29 cellular contexts compared by ENCODE assay signal in the genomic region with DNA sequence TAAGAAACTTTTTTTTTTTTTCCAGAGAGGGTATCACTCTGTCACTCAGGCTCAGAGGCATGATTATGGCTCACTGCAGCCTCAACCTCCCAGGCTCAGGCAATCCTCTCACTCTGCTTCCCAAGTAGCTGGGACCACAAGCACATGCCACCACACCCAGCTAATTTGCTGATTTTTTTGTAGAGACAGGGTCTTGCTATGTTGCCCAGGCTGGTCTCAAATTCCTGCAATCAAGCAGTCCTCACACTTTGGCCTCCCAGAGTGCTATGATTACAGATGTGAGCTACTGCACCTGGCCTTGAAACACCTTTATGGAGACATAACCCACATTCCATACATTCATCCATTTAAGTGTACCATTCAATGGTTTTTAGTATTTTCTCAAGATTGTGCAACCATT.
"Had no signal": no experiment of that assay in that cellular context is flagged by ENCODE, and none has a peak within 500 bp of the region (broad histone marks: within the 10 kb centered on the region; RNA-seq: fewer than 3 reads in every experiment).

No MANE protein-coding gene starts in this region.

- H3K4me3 ChIP-seq: psoas muscle, skin epidermis, smooth muscle cell, spleen, suprapubic skin, testis, tibial artery, transverse colon, upper lobe of right lung, uterus had no signal

- H2AFZ ChIP-seq: parathyroid adenoma had no signal

- H3K9ac ChIP-seq: parathyroid adenoma had no signal

- H3K4me2 ChIP-seq: smooth muscle cell had no signal

- H3K27me3 ChIP-seq: neutrophil, spleen, suprapubic skin, testis, tibial artery, transverse colon, upper lobe of right lung, uterus had no signal

- H3K4me1 ChIP-seq: parathyroid adenoma, psoas muscle, spleen, suprapubic skin, testis, tibial artery, transverse colon, upper lobe of right lung, uterus had no signal

- ATAC-seq: naive thymus-derived CD8-positive, alpha-beta T cell; natural killer cell treated with Interleukin-12 subunit alpha and Interleukin-12 subunit beta and Interleukin-15 and Interleukin-18, amount 100 ng/mL, for 72 hours; psoas muscle; right cardiac atrium; sciatic nerve; stimulated activated memory B cell treated with anti-CD40 and anti-IgM and Interleukin-4, amounts not matched to agents 10 μg/mL and 1 μg/mL and 100 μg/mL, for 72 hours; stimulated activated naive CD8-positive, alpha-beta T cell treated with anti-CD3 and anti-CD28 coated beads, Interleukin-15, amount 100 ng/mL, for 72 hours; stimulated activated naive CD8-positive, alpha-beta T cell treated with anti-CD3 and anti-CD28 coated beads, Interleukin-15, Interleukin-2, amounts not matched to agents 100 U/mL and 50 U/mL, for 24 hours; upper lobe of right lung had no signal

- H3K36me3 ChIP-seq: uterus had no signal

- H3K79me2 ChIP-seq: parathyroid adenoma had no signal

- DNase-seq: naive thymus-derived CD8-positive, alpha-beta T cell; nephron progenitor cell; nucleus accumbens; posterior cingulate gyrus; psoas muscle; right cardiac atrium; spleen; stimulated activated CD4-positive, alpha-beta T cell treated with anti-CD3 and anti-CD28 coated beads, Interleukin-12 subunit alpha, Interleukin-12 subunit beta, amount 100 ng/mL, for 4 hours; stimulated activated CD4-positive, alpha-beta T cell treated with anti-CD3 and anti-CD28 coated beads, Interleukin-1b, Interleukin-23, amount 100 ng/mL, for 48 hours; stimulated activated CD4-positive, alpha-beta T cell treated with anti-CD3 and anti-CD28 coated beads, Interleukin-4, amount 100 ng/mL, for 1 hour; stimulated activated CD4-positive, alpha-beta T cell treated with anti-CD3 and anti-CD28 coated beads, Interleukin-4, amount 100 ng/mL, for 4 hours; stimulated activated CD8-positive, alpha-beta memory T cell treated with anti-CD3 and anti-CD28 coated beads, Interleukin-4, amount 100 ng/mL, for 48 hours; stimulated activated naive CD4-positive, alpha-beta T cell; stimulated activated naive CD8-positive, alpha-beta T cell treated with anti-CD3 and anti-CD28 coated beads, Interleukin-15, amount 100 ng/mL, for 72 hours; stimulated activated naive CD8-positive, alpha-beta T cell treated with anti-CD3 and anti-CD28 coated beads, Interleukin-15, Interleukin-2, amounts not matched to agents 100 U/mL and 50 U/mL, for 24 hours; substantia nigra; testis; tibial artery; transverse colon; upper lobe of right lung; uterus had no signal

- H3K27ac ChIP-seq: neutrophil, parathyroid adenoma, psoas muscle, skin epidermis, spleen, suprapubic skin, testis, tibial artery, transverse colon, upper lobe of right lung, uterus had no signal

- H3K9me3 ChIP-seq: neutrophil, suprapubic skin, testis, upper lobe of right lung had no signal
